ENCODE assay signal across 27 cellular contexts in genomic region chr4:162804323-162804924, GRCh38.
"Had no signal": no experiment of that assay in that cellular context is flagged by ENCODE, and none has a peak within 500 bp of the region (broad histone marks: within the 10 kb centered on the region; RNA-seq: fewer than 3 reads in every experiment).

No MANE protein-coding gene starts in this region.

- H3K79me2 ChIP-seq: hepatocyte, parathyroid adenoma had no signal

- H3K4me3 Mint-ChIP-seq: dendritic cell treated with granulocyte-macrophage colony-stimulating factor and Interleukin-4, amounts not matched to agents 40 ng/mL and 50 ng/mL, for 4 days; memory B cell; naive B cell; natural killer cell treated with Interleukin-12 subunit alpha and Interleukin-12 subunit beta and Interleukin-15 and Interleukin-18, amount 100 ng/mL, for 72 hours; neural crest cell; stimulated activated effector memory CD8-positive, alpha-beta T cell treated with anti-CD3 and anti-CD28 coated beads, Interleukin-12 subunit alpha, Interleukin-12 subunit beta, amount 100 ng/mL, for 72 hours; type B pancreatic cell had no signal

- H2AFZ ChIP-seq: hepatocyte, parathyroid adenoma had no signal

- ATAC-seq: foreskin keratinocyte; gastroesophageal sphincter; heart left ventricle; left lobe of liver; natural killer cell treated with Interleukin-12 subunit alpha and Interleukin-12 subunit beta and Interleukin-15 and Interleukin-18, amount 100 ng/mL, for 72 hours; right cardiac atrium; stimulated activated effector memory CD8-positive, alpha-beta T cell treated with anti-CD3 and anti-CD28 coated beads, Interleukin-12 subunit alpha, Interleukin-12 subunit beta, amount 100 ng/mL, for 72 hours had no signal

- H3K27me3 Mint-ChIP-seq: dendritic cell treated with granulocyte-macrophage colony-stimulating factor and Interleukin-4, amounts not matched to agents 40 ng/mL and 50 ng/mL, for 4 days; naive B cell; natural killer cell treated with Interleukin-12 subunit alpha and Interleukin-12 subunit beta and Interleukin-15 and Interleukin-18, amount 100 ng/mL, for 72 hours; type B pancreatic cell had no signal

- FAIRE-seq: endothelial cell of umbilical vein, kidney had no signal

- DNase-seq: effector CD8-positive, alpha-beta T cell; foreskin keratinocyte; heart left ventricle; kidney; naive B cell; right cardiac atrium; sigmoid colon; stimulated activated CD4-positive, alpha-beta T cell treated with anti-CD3 and anti-CD28 coated beads, Interleukin-2, amount 100 ng/mL, for 24 hours; stimulated activated CD4-positive, alpha-beta T cell treated with anti-CD3 and anti-CD28 coated beads, Interleukin-4, amount 100 ng/mL, for 24 hours; stimulated activated naive CD4-positive, alpha-beta T cell treated with Interleukin-2 at 50 U/mL for 16 hours; stomach; thyroid gland had no signal

- H3K4me1 Mint-ChIP-seq: memory B cell; naive B cell; neural crest cell; stimulated activated effector memory CD8-positive, alpha-beta T cell treated with anti-CD3 and anti-CD28 coated beads, Interleukin-12 subunit alpha, Interleukin-12 subunit beta, amount 100 ng/mL, for 72 hours had no signal

- H3K27ac ChIP-seq: esophagus muscularis mucosa, foreskin keratinocyte, gastroesophageal sphincter, heart left ventricle, hepatocyte, neutrophil, parathyroid adenoma, prostate gland, sigmoid colon, stomach, thyroid gland had no signal

- H3K4me1 ChIP-seq: esophagus muscularis mucosa, foreskin keratinocyte, gastroesophageal sphincter, heart left ventricle, parathyroid adenoma, prostate gland, sigmoid colon, stomach, thyroid gland had no signal

- H3K36me3 ChIP-seq: esophagus muscularis mucosa, gastroesophageal sphincter, heart left ventricle, neutrophil, prostate gland, sigmoid colon, stomach, thyroid gland had no signal

- H3K27ac Mint-ChIP-seq: dendritic cell treated with granulocyte-macrophage colony-stimulating factor and Interleukin-4, amounts not matched to agents 40 ng/mL and 50 ng/mL, for 4 days; memory B cell; naive B cell; natural killer cell treated with Interleukin-12 subunit alpha and Interleukin-12 subunit beta and Interleukin-15 and Interleukin-18, amount 100 ng/mL, for 72 hours; stimulated activated effector memory CD8-positive, alpha-beta T cell treated with anti-CD3 and anti-CD28 coated beads, Interleukin-12 subunit alpha, Interleukin-12 subunit beta, amount 100 ng/mL, for 72 hours; type B pancreatic cell had no signal

- H3K36me3 Mint-ChIP-seq: memory B cell; naive B cell; natural killer cell treated with Interleukin-12 subunit alpha and Interleukin-12 subunit beta and Interleukin-15 and Interleukin-18, amount 100 ng/mL, for 72 hours; stimulated activated effector memory CD8-positive, alpha-beta T cell treated with anti-CD3 and anti-CD28 coated beads, Interleukin-12 subunit alpha, Interleukin-12 subunit beta, amount 100 ng/mL, for 72 hours; type B pancreatic cell had no signal

- H3K9me3 Mint-ChIP-seq: type B pancreatic cell had no signal

- H3K9me3 ChIP-seq: esophagus muscularis mucosa, gastroesophageal sphincter, neutrophil, prostate gland, sigmoid colon, thyroid gland had no signal

- H3K4me3 ChIP-seq: esophagus muscularis mucosa, gastroesophageal sphincter, heart left ventricle, hepatocyte, lung, prostate gland, sigmoid colon, stomach, thyroid gland had no signal

- H3K4me2 ChIP-seq: hepatocyte had no signal

- H3K27me3 ChIP-seq: esophagus muscularis mucosa, foreskin keratinocyte, gastroesophageal sphincter, heart left ventricle, hepatocyte, neutrophil, sigmoid colon, stomach, thyroid gland had no signal

- H3K9ac ChIP-seq: parathyroid adenoma had no signal
